Comparison of ENCODE assay signal across 1 cellular context in the genomic region with DNA sequence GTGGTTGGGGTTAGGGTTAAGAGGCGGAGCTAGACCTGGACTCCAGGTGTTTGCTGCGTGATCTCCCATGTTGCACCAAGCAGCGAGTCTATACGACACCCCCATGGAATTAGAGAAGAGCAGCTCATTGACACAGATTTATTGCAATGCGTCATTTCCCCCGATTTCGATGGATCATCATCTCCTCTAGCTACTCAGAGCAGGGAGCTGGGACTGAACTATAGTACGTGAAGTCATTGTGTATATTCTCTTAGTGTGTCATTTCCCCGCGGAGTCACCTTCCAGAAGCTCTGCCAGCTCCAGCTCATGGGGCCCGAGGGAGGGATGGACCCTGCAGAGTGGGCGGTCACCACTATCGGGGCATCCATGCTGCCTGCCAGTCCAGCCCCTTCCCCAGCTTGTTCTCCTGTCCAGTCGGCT.
TF ChIP-seq lines count a peak whose summit lies in the region.

No MANE protein-coding gene starts in this region.

TF ChIP-seq in HEK293T, 16 proteins besides CTCF, POLR2A, EP300 and RAD21 (continued from another document):
- TF ChIP-seq FOXM1 (IDR thresholded peaks at IDR 0.05; ENCODE audit: borderline replicate concordance) (no peak), FOXA1 (IDR thresholded peaks at IDR 0.05) (no peak), NFRKB (IDR thresholded peaks at IDR 0.05) (no peak), SP1 (IDR thresholded peaks at IDR 0.05) (no peak), L3MBTL2 (conservative IDR thresholded peaks at IDR 0.05) (no peak)
